Comparison of ENCODE assay signal across 22 cellular contexts in the genomic region with DNA sequence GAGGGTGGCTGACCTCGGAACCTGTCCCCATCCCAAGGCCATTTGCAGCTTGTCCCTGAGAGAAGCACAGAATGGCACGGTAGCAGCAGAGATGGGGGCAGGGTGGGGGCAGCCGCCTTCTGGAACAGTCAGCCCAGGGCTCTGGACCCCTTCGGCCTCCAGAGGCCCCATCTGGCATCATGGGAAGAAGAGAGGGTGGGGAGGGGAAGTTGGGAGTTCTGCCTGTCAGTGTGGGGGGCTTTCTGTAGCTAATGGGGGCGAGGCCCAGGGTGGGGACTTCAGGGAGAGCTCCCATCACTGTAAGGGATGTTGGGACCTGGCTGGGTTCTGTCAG.
"Had no signal": no experiment of that assay in that cellular context is flagged by ENCODE, and none has a peak within 500 bp of the region (broad histone marks: within the 10 kb centered on the region; RNA-seq: fewer than 3 reads in every experiment).

No MANE protein-coding gene starts in this region.

- H3K27ac ChIP-seq: adrenal gland, KMS-11 had no signal

- H3K4me2 ChIP-seq: KMS-11 had no signal

- ATAC-seq: activated CD8-positive, alpha-beta T cell treated with anti-CD3 and anti-CD28 coated beads, Interleukin-2, amount 10 ng/mL, durations not matched to agents 7 days and 5 days; PC-3 had no signal

- DNase-seq: activated CD4-positive, alpha-beta T cell treated with anti-CD3 and anti-CD28 coated beads for 48 hours; activated CD4-positive, alpha-beta T cell treated with anti-CD3 and anti-CD28 coated beads, Interleukin-2, amount 50 U/mL, for 4 hours; activated CD4-positive, CD25-positive, alpha-beta regulatory T cell treated with anti-CD3 and anti-CD28 coated beads, Interleukin-2, amount 50 U/mL, for 72 hours; activated CD8-positive, alpha-beta memory T cell treated with anti-CD3 and anti-CD28 coated beads, Interleukin-2, amount 50 U/mL, for 48 hours; activated CD8-positive, alpha-beta T cell treated with anti-CD3 and anti-CD28 coated beads, Interleukin-2, amount 10 ng/mL, durations not matched to agents 7 days and 5 days; activated naive CD8-positive, alpha-beta T cell treated with anti-CD3 and anti-CD28 coated beads, Interleukin-2, amount 10 ng/mL, durations not matched to agents 7 days and 5 days; activated T-cell treated with anti-CD3 and anti-CD28 coated beads, Interleukin-2, amount 50 U/mL, for 1 hour; adrenal gland; NCI-H1092 treated with DMSO at 0.1 percent for 48 hours; NCI-H1417 treated with DMSO at 0.1 percent for 48 hours; NCI-H1694; NCI-H2029; NCI-H2107; NCI-H226; NCI-H526; NCI-H774; PC-3; SHP77 treated with DMSO at 0.1 percent for 48 hours; T-helper 9 cell had no signal

- H3K4me3 Mint-ChIP-seq: activated CD8-positive, alpha-beta T cell treated with anti-CD3 and anti-CD28 coated beads, Interleukin-2, amount 10 ng/mL, durations not matched to agents 7 days and 5 days; activated naive CD8-positive, alpha-beta T cell treated with anti-CD3 and anti-CD28 coated beads, Interleukin-2, amount 10 ng/mL, durations not matched to agents 7 days and 5 days; T-helper 1 cell treated with Interleukin-12 subunit alpha and Interleukin-12 subunit beta and Interleukin-4 antibody, amounts not matched to agents 30 μg/mL and 1 μg/mL, for 36 hours; WTC11 had no signal

- H3K36me3 Mint-ChIP-seq: activated naive CD8-positive, alpha-beta T cell treated with anti-CD3 and anti-CD28 coated beads, Interleukin-2, amount 10 ng/mL, durations not matched to agents 7 days and 5 days; WTC11 had no signal

- H3K4me1 ChIP-seq: adrenal gland had no signal

- H3K9ac ChIP-seq: KMS-11 had no signal

- H3K36me3 ChIP-seq: adrenal gland had no signal

- H3K27ac Mint-ChIP-seq: activated CD8-positive, alpha-beta T cell treated with anti-CD3 and anti-CD28 coated beads, Interleukin-2, amount 10 ng/mL, durations not matched to agents 7 days and 5 days; activated naive CD8-positive, alpha-beta T cell treated with anti-CD3 and anti-CD28 coated beads, Interleukin-2, amount 10 ng/mL, durations not matched to agents 7 days and 5 days; T-helper 1 cell treated with Interleukin-12 subunit alpha and Interleukin-12 subunit beta and Interleukin-4 antibody, amounts not matched to agents 30 μg/mL and 1 μg/mL, for 36 hours; WTC11 had no signal

- H3K9me3 ChIP-seq: adrenal gland had no signal

- H3K4me3 ChIP-seq: adrenal gland had no signal

- H3K4me1 Mint-ChIP-seq: activated naive CD8-positive, alpha-beta T cell treated with anti-CD3 and anti-CD28 coated beads, Interleukin-2, amount 10 ng/mL, durations not matched to agents 7 days and 5 days had no signal

- H3K9me3 Mint-ChIP-seq: T-helper 1 cell treated with Interleukin-12 subunit alpha and Interleukin-12 subunit beta and Interleukin-4 antibody, amounts not matched to agents 30 μg/mL and 1 μg/mL, for 36 hours; WTC11 had no signal
